ENCODE assay signal across 8 cellular contexts in the genomic region with DNA sequence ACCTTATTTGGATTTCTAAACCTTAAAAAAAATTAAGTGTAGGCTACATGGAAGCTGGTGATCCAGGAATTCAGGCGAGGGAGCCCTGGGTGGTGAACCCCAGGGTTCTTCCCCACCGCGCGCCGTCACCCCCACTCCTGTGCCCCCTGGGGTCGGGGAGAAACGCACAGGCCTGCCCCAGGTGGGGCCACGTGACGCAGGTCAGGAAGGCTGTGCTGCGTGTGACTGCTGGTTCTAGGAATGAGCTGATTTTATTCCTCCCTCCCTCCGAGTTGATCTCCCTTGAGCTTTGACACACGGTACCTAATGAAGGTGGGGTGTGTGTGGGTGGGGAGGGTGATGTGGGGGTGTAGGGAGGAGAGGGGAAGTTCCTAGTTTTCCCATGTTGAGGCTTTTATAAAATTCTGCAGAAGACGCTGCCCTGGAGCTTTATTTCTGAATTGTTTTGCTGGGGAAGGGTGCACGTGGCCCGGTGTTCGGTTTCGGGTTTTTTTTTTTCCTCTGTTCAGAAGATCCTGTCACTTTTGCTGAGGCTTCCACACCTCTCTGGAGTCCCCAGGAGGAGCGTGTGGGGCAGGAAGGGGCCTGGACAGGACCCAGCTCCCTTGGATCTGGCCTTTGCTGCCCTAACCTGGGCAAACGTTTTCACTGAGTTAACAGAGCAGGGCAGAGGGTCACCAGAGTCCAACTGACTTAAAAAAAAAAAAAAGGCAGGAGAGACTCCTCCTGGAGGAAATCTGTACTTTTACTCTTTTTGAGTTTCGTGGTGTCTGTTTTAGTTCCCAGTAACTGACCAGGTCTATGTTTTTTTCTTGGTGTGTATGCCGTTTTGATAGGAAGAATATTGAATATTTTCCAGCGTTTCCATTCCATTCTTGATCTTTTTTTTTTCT. TPM values are rescaled to one million over a fixed set of nuclear protein-coding genes. Genes with fewer than 3 reads are reported as not detected.
DNase-seq lines count a peak whose midpoint lies in the region; TF ChIP-seq lines count a peak whose summit lies in the region.

No MANE protein-coding gene starts in this region.

- H3K36me3 Mint-ChIP-seq in activated CD4-positive, alpha-beta memory T cell treated with anti-CD3 and anti-CD28 coated beads, Interleukin-2, amount 10 ng/mL, durations not matched to agents 7 days and 5 days (ENCODE audit: low read depth) = peaks cover 4% of the 10 kb centered on the region

- intact Hi-C loops in esophagus muscularis mucosa (cut with DNase I) = loop anchor here (5.0 kb wide), 1 partner anchor 135 kb away; no protein-coding TSS in a partner anchor

- no peak for TF ChIP-seq EP300 in esophagus muscularis mucosa (IDR thresholded peaks at IDR 0.05)

- H3K27me3 Mint-ChIP-seq in activated CD4-positive, alpha-beta memory T cell treated with anti-CD3 and anti-CD28 coated beads, Interleukin-2, amount 10 ng/mL, durations not matched to agents 7 days and 5 days = peaks cover 4% of the 10 kb centered on the region

- H3K4me2 ChIP-seq in osteoblast (ENCODE audit: insufficient read depth, low read length) = peak overlapping the region; percentile 96

- no peaks in the 10 kb centered on the region for H3K9me3 Mint-ChIP-seq in activated CD4-positive, alpha-beta memory T cell treated with anti-CD3 and anti-CD28 coated beads, Interleukin-2, amount 10 ng/mL, durations not matched to agents 7 days and 5 days

- H3K4me1 Mint-ChIP-seq in activated CD4-positive, alpha-beta memory T cell treated with anti-CD3 and anti-CD28 coated beads, Interleukin-2, amount 10 ng/mL, durations not matched to agents 7 days and 5 days = peaks cover 35% of the 10 kb centered on the region

- peaks cover 45% of the 10 kb centered on the region for H4K20me1 ChIP-seq in osteoblast (ENCODE audit: insufficient read depth, low read length)

- POLR2A ChIA-PET in activated CD4-positive, alpha-beta memory T cell treated with anti-CD3 and anti-CD28 coated beads, Interleukin-2, amount 10 ng/mL, durations not matched to agents 7 days and 5 days (lab: Charles Lee) = interaction anchor here (0.6 to 3.8 kb wide), 5 partner anchors 8 to 58 kb away, joined by 3 to 37 read pairs (median 4); no protein-coding TSS in a partner anchor

- H3K9me3 ChIP-seq in KOPT-K1 (ENCODE audit: insufficient read depth, low read length, poor library complexity, severe bottlenecking) (no peaks in the 10 kb centered on the region), esophagus muscularis mucosa (no peaks in the 10 kb centered on the region), osteoblast (ENCODE audit: low read depth, low read length) (no peaks in the 10 kb centered on the region)

- CTCF ChIA-PET in activated CD4-positive, alpha-beta memory T cell treated with anti-CD3 and anti-CD28 coated beads, Interleukin-2, amount 10 ng/mL, durations not matched to agents 7 days and 5 days (lab: Charles Lee) = interaction anchor here (0.9 to 2.1 kb wide), 9 partner anchors 10 to 137 kb away, joined by 3 to 11 read pairs (median 6); a partner anchor contains a TSS

- H3K36me3 ChIP-seq in KOPT-K1 (ENCODE audit: insufficient read depth, low read length) (no peaks in the 10 kb centered on the region), esophagus muscularis mucosa (no peaks in the 10 kb centered on the region), osteoblast (ENCODE audit: insufficient read depth, low read length) (no peaks in the 10 kb centered on the region)

- H3K27ac ChIP-seq in KOPT-K1 (ENCODE audit: low read depth, low read length, poor library complexity, severe bottlenecking) = peak overlapping the region; percentile 74
- H3K27ac ChIP-seq in esophagus muscularis mucosa (replicated peaks in 1 of 4) = peak overlapping the region; percentile 79 to 88 (median 84)
- H3K27ac ChIP-seq in osteoblast (ENCODE audit: low read depth, low read length) = peak overlapping the region; percentile 42

- H2AFZ ChIP-seq in osteoblast (ENCODE audit: low read length) = no peak overlapping the region

- TF ChIP-seq CTCF in esophagus muscularis mucosa (IDR thresholded peaks at IDR 0.05) = peak in 2 of 3 experiments; percentile 10 to 13
- peak; percentile 33 for TF ChIP-seq CTCF in osteoblast (IDR thresholded peaks at IDR 0.05; ENCODE audit: extremely low read depth, low read depth, low read length)

- H3K4me1 ChIP-seq in esophagus muscularis mucosa (peaks cover 44 to 82% (median 77%) of the 10 kb centered on the region in 4 donors), osteoblast (ENCODE audit: insufficient read depth, low read length) (peaks cover 29% of the 10 kb centered on the region)

- WGBS in esophagus muscularis mucosa = 9% methylated on average over 22 of the region's 22 CpGs

- peak overlapping the region; percentile 76 for H3K4me3 Mint-ChIP-seq in activated CD4-positive, alpha-beta memory T cell treated with anti-CD3 and anti-CD28 coated beads, Interleukin-2, amount 10 ng/mL, durations not matched to agents 7 days and 5 days

- peak overlapping the region; percentile 74 to 85 (median 82) for H3K4me3 ChIP-seq in esophagus muscularis mucosa
- H3K4me3 ChIP-seq in osteoblast (ENCODE audit: insufficient read depth, low read length) = peak overlapping the region; percentile 90

- no peak for TF ChIP-seq POLR2A in esophagus muscularis mucosa (IDR thresholded peaks at IDR 0.05; ENCODE audit: low read depth)

- DNase-seq in DMS53 (lab: John Stamatoyannopoulos, UW) (peak; percentile 63), DMS53 treated with DMSO at 0.1 percent for 48 hours (lab: John Stamatoyannopoulos, UW; ENCODE audit: unreplicated experiment) (no peak), esophagus muscularis mucosa (ENCODE audit: extremely low spot score) (no peak), osteoblast (ENCODE audit: insufficient read length, low spot score, missing footprints) (peak; percentile 94), AML-193 (lab: John Stamatoyannopoulos, UW) (no peak), SK-N-DZ (ENCODE audit: low spot score) (no peak)
- DNase-seq in activated CD4-positive, alpha-beta memory T cell treated with anti-CD3 and anti-CD28 coated beads, Interleukin-2, amount 10 ng/mL, durations not matched to agents 7 days and 5 days = no peak

- peak overlapping the region; percentile 59 for H3K27ac Mint-ChIP-seq in activated CD4-positive, alpha-beta memory T cell treated with anti-CD3 and anti-CD28 coated beads, Interleukin-2, amount 10 ng/mL, durations not matched to agents 7 days and 5 days

- no peaks in the 10 kb centered on the region for H3K27me3 ChIP-seq in esophagus muscularis mucosa
- H3K27me3 ChIP-seq in osteoblast (ENCODE audit: insufficient read depth, low read length) = no peaks in the 10 kb centered on the region

- peaks cover 67% of the 10 kb centered on the region for H3K79me2 ChIP-seq in osteoblast (ENCODE audit: insufficient read depth, low read length)

RNA-seq across cellular contexts. Expression of a gene that starts 55.8 kb away (rescaled TPM):
- 10 to 100 TPM; 18.4 to 19.8 TPM for total RNA-seq in activated CD4-positive, alpha-beta memory T cell treated with anti-CD3 and anti-CD28 coated beads, Interleukin-2, amount 10 ng/mL, durations not matched to agents 7 days and 5 days
- total RNA-seq in esophagus muscularis mucosa (10 to 100 TPM; 45.4 to 79.4 (median 49.5) TPM), osteoblast (49.6 and 55.7 TPM in 2 replicates)
- polyA plus RNA-seq in SK-N-DZ (2014; cell fraction: cytosol; rRNA removed) = 51.5 and 62.6 TPM in 2 replicates
- polyA plus RNA-seq in SK-N-DZ (2014; cell fraction: nucleus; rRNA removed) = 114 and 225 TPM in 2 replicates

Comparison
In these comparisons a context has a peak if more than half of its experiments do, and no peak if none do; other contexts are left out.
1. DNase-seq: peak in DMS53 (single experiment) and osteoblast (single experiment); none in DMS53 treated with DMSO at 0.1 percent for 48 hours (single experiment), activated CD4-positive, alpha-beta memory T cell treated with anti-CD3 and anti-CD28 coated beads, Interleukin-2, amount 10 ng/mL, durations not matched to agents 7 days and 5 days (single experiment), esophagus muscularis mucosa (single experiment), AML-193 (0 of 2) and SK-N-DZ (single experiment).
2. Peak in every context shown above with its lines, with median percentiles within 50 percentile points of each other: H3K27ac ChIP-seq.